22 cellular contexts compared by ENCODE assay signal in genomic region chr7:158945514-158945913, GRCh38.
"Had no signal": no experiment of that assay in that cellular context is flagged by ENCODE, and none has a peak within 500 bp of the region (broad histone marks: within the 10 kb centered on the region; RNA-seq: fewer than 3 reads in every experiment).

No MANE protein-coding gene starts in this region.

- H3K27me3 Mint-ChIP-seq: activated CD4-positive, alpha-beta T cell treated with anti-CD3 and anti-CD28 coated beads, Interleukin-2, amount 10 ng/mL, durations not matched to agents 7 days and 5 days; activated naive CD8-positive, alpha-beta T cell treated with anti-CD3 and anti-CD28 coated beads for 36 hours; central memory CD8-positive, alpha-beta T cell had no signal

- H3K4me3 ChIP-seq: esophagus squamous epithelium, hepatocyte, lung, thyroid gland had no signal

- H3K4me1 ChIP-seq: esophagus squamous epithelium, thyroid gland had no signal

- H3K4me3 Mint-ChIP-seq: activated CD4-positive, alpha-beta T cell treated with anti-CD3 and anti-CD28 coated beads, Interleukin-2, amount 10 ng/mL, durations not matched to agents 7 days and 5 days; activated naive CD8-positive, alpha-beta T cell treated with anti-CD3 and anti-CD28 coated beads for 36 hours; brain; central memory CD8-positive, alpha-beta T cell; mesothelial cell of epicardium; nephron had no signal

- H3K4me1 Mint-ChIP-seq: activated CD4-positive, alpha-beta T cell treated with anti-CD3 and anti-CD28 coated beads, Interleukin-2, amount 10 ng/mL, durations not matched to agents 7 days and 5 days; activated naive CD8-positive, alpha-beta T cell treated with anti-CD3 and anti-CD28 coated beads for 36 hours; brain; central memory CD8-positive, alpha-beta T cell; mesothelial cell of epicardium; nephron had no signal

- H3K27me3 ChIP-seq: esophagus squamous epithelium, hepatocyte, thyroid gland had no signal

- DNase-seq: activated CD4-positive, alpha-beta T cell treated with anti-CD3 and anti-CD28 coated beads, Interleukin-2, amount 10 ng/mL, durations not matched to agents 7 days and 5 days; activated CD8-positive, alpha-beta memory T cell treated with anti-CD3 and anti-CD28 coated beads for 24 hours; activated CD8-positive, alpha-beta memory T cell treated with anti-CD3 and anti-CD28 coated beads, Interleukin-2, amount 50 U/mL, for 48 hours; activated gamma-delta T cell; activated naive CD8-positive, alpha-beta T cell treated with anti-CD3 and anti-CD28 coated beads for 36 hours; activated T-cell treated with anti-CD3 and anti-CD28 coated beads, Interleukin-2, amount 50 U/mL, for 48 hours; anterior cingulate cortex; effector CD8-positive, alpha-beta T cell; esophagus squamous epithelium; occipital lobe; stimulated activated CD4-positive, alpha-beta T cell treated with anti-CD3 and anti-CD28 coated beads, Interleukin-12 subunit alpha, Interleukin-12 subunit beta, amount 100 ng/mL, for 4 hours; stimulated activated CD4-positive, alpha-beta T cell treated with anti-CD3 and anti-CD28 coated beads, Interleukin-1b, Interleukin-23, amount 100 ng/mL, for 48 hours; stimulated activated CD8-positive, alpha-beta memory T cell treated with anti-CD3 and anti-CD28 coated beads, Interleukin-4, amount 100 ng/mL, for 48 hours; stimulated activated naive CD4-positive, alpha-beta T cell; T1000; thyroid gland had no signal

- H3K9me3 ChIP-seq: thyroid gland had no signal

- H3K27ac ChIP-seq: esophagus squamous epithelium, hepatocyte, thyroid gland had no signal

- H3K27ac Mint-ChIP-seq: activated CD4-positive, alpha-beta T cell treated with anti-CD3 and anti-CD28 coated beads, Interleukin-2, amount 10 ng/mL, durations not matched to agents 7 days and 5 days; activated naive CD8-positive, alpha-beta T cell treated with anti-CD3 and anti-CD28 coated beads for 36 hours; mesothelial cell of epicardium; nephron had no signal
